In the genomic region with DNA sequence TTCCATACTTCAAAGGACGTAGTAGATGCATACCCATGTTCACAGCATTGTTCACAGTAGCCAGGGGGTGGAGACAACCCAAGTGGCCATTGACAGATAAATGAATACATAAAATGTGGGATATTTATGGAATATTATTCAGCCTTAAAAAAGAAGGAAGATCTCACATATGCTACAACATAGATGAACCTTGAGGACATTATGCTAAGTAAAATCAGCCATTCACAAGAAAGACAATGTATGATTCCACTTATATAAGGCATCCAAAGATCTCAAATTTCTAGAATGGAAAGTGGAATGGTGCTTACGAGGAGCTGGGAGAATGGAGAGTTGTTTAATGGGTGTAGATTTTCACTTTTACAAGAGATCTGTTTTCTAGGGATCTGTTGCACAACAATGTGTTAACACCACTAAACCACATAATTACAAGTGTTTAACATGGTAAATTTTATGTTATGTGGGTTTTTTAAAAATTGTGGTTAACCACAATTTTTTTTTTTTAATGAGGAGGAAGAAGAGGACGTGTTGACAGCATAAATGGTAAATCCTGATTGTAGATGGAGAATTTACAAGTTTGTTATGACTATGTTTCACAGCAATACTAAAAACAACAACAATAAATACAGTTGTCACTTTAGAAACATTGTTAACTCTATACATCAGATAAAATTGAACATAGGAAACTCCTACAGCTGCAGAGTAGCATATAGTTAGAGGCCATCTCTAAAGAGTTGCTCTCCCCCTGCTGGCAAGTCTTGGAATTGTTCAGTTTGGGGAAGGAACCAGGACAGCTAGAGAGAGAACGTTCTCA, we compare ENCODE assay signal across 8 cellular contexts.
DNase-seq lines count a peak whose midpoint lies in the region; ATAC-seq lines count a peak whose summit lies in the region.

No MANE protein-coding gene starts in this region.

- DNase-seq in NK-92 treated with Interleukin-12 subunit alpha and Interleukin-12 subunit beta, amount 100 ng/mL, for 24 hours (lab: John Stamatoyannopoulos, UW): peak; percentile 44
- DNase-seq in NK-92 (lab: John Stamatoyannopoulos, UW; ENCODE audit: unreplicated experiment) (no peak), NCI-H1092 (lab: John Stamatoyannopoulos, UW) (peak; percentile 56), anterior cingulate cortex (lab: John Stamatoyannopoulos, UW) (peak in 52 of 58 donors; percentile 1 to 85 (median 42)), hippocampal formation (lab: John Stamatoyannopoulos, UW) (peak; percentile 60 to 68)
- peak; percentile 67 for DNase-seq in T-helper 2 cell treated with Interferon-gamma antibody and Interleukin-4, amounts not matched to agents 5 μg/mL and 100 μg/mL, for 36 hours (ENCODE audit: low spot score)
- peak; percentile 40 to 86 (median 69) for DNase-seq in stimulated activated CD4-positive, alpha-beta T cell treated with anti-CD3 and anti-CD28 coated beads, Interleukin-12 subunit alpha, Interleukin-12 subunit beta, amount 100 ng/mL, for 48 hours (ENCODE audit: low read depth in 2 of 3, low spot score in 1 of 3)

- H3K4me3 Mint-ChIP-seq in T-helper 2 cell treated with Interferon-gamma antibody and Interleukin-4, amounts not matched to agents 5 μg/mL and 100 μg/mL, for 36 hours: peak overlapping the region; percentile 7

- H3K27me3 Mint-ChIP-seq in T-helper 2 cell treated with Interferon-gamma antibody and Interleukin-4, amounts not matched to agents 5 μg/mL and 100 μg/mL, for 36 hours (ENCODE audit: low read depth): peaks cover 34% of the 10 kb centered on the region

- ATAC-seq in HG02623 (IDR thresholded peaks at IDR 0.05; ENCODE audit: unreplicated experiment): peak; percentile 95

- H3K36me3 Mint-ChIP-seq in T-helper 2 cell treated with Interferon-gamma antibody and Interleukin-4, amounts not matched to agents 5 μg/mL and 100 μg/mL, for 36 hours (ENCODE audit: low read depth): no peaks in the 10 kb centered on the region

- no peaks in the 10 kb centered on the region for H3K9me3 Mint-ChIP-seq in T-helper 2 cell treated with Interferon-gamma antibody and Interleukin-4, amounts not matched to agents 5 μg/mL and 100 μg/mL, for 36 hours

- peak overlapping the region; percentile 61 for H3K27ac Mint-ChIP-seq in T-helper 2 cell treated with Interferon-gamma antibody and Interleukin-4, amounts not matched to agents 5 μg/mL and 100 μg/mL, for 36 hours

- H3K4me1 Mint-ChIP-seq in T-helper 2 cell treated with Interferon-gamma antibody and Interleukin-4, amounts not matched to agents 5 μg/mL and 100 μg/mL, for 36 hours (ENCODE audit: low read depth): peaks cover 29% of the 10 kb centered on the region
